In genomic region chr2:238504181-238504711, GRCh38 we compare ENCODE assay signal across 25 cellular contexts.
A peak's percentile ranks its signal among the peaks of the same experiment; 100 is the strongest.
DNase-seq lines count a peak whose midpoint lies in the region; ATAC-seq and TF ChIP-seq lines count a peak whose summit lies in the region.
"Had no signal": no experiment of that assay in that cellular context is flagged by ENCODE, and none has a peak within 500 bp of the region (broad histone marks: within the 10 kb centered on the region; RNA-seq: fewer than 3 reads in every experiment).

No MANE protein-coding gene starts in this region.

- no peak for TF ChIP-seq CTCF in foreskin fibroblast (IDR thresholded peaks at IDR 0.05; ENCODE audit: low read depth, low read length)

- intact Hi-C loops in posterior vena cava (cut with DNase I) = no loop called here

- DNase-seq in DMS153 treated with DMSO at 0.1 percent for 48 hours (lab: John Stamatoyannopoulos, UW; ENCODE audit: unreplicated experiment) (peak; percentile 57), NCI-H1105 treated with DMSO at 0.1 percent for 48 hours (lab: John Stamatoyannopoulos, UW) (peak; percentile 64), NCI-H345 treated with DMSO at 0.1 percent for 48 hours (lab: John Stamatoyannopoulos, UW; ENCODE audit: unreplicated experiment) (peak; percentile 94), posterior vena cava (ENCODE audit: low spot score) (peak; percentile 73), foreskin fibroblast (no peak)
- no peak for DNase-seq in effector CD4-positive, alpha-beta T cell
- DNase-seq: activated CD4-positive, CD25-positive, alpha-beta regulatory T cell treated with anti-CD3 and anti-CD28 coated beads, Interleukin-2, amount 50 U/mL, for 72 hours; activated naive CD8-positive, alpha-beta T cell treated with anti-CD3 and anti-CD28 coated beads for 36 hours; cerebellar nuclear complex; effector CD8-positive, alpha-beta T cell; EL; HFFc6; IMR-90; kidney glomerular epithelial cell; NCI-H2029; nephron progenitor cell; SHP77; stimulated activated CD4-positive, alpha-beta T cell treated with anti-CD3 and anti-CD28 coated beads, Interleukin-4, amount 100 ng/mL, for 1 hour; stimulated activated naive CD8-positive, alpha-beta T cell treated with anti-CD3 and anti-CD28 coated beads, Interleukin-15, amount 100 ng/mL, for 72 hours; trophoblast cell had no signal

- ATAC-seq in GM19324 (IDR thresholded peaks at IDR 0.05; ENCODE audit: low FRiP score, unreplicated experiment) (no peak), HG03439 (IDR thresholded peaks at IDR 0.05; ENCODE audit: unreplicated experiment) (no peak)
- ATAC-seq: gastroesophageal sphincter; stimulated activated naive CD8-positive, alpha-beta T cell treated with anti-CD3 and anti-CD28 coated beads, Interleukin-15, amount 100 ng/mL, for 72 hours had no signal

- H3K4me3 ChIP-seq in foreskin fibroblast (ENCODE audit: low read depth in 1 of 2, low read length in 2 of 2) = no peak overlapping the region
- H3K4me3 ChIP-seq: gastroesophageal sphincter, prostate gland, smooth muscle cell had no signal

Comparison
In these comparisons a context has a peak if more than half of its experiments do, and no peak if none do; other contexts are left out.
1. DNase-seq: peak in DMS153 treated with DMSO at 0.1 percent for 48 hours (single experiment), NCI-H1105 treated with DMSO at 0.1 percent for 48 hours (single experiment), NCI-H345 treated with DMSO at 0.1 percent for 48 hours (single experiment) and posterior vena cava (single experiment); none in effector CD4-positive, alpha-beta T cell (single experiment) and foreskin fibroblast (0 of 2).